9 cellular contexts compared by ENCODE assay signal in genomic region chr1:194693244-194693643, GRCh38.
"Had no signal": no experiment of that assay in that cellular context is flagged by ENCODE, and none has a peak within 500 bp of the region (broad histone marks: within the 10 kb centered on the region; RNA-seq: fewer than 3 reads in every experiment).

No MANE protein-coding gene starts in this region.

- FAIRE-seq: H54, HepG2 had no signal

- H3K27ac ChIP-seq: GM23248, HL-60, KMS-11 had no signal

- H2AFZ ChIP-seq: GM23248 had no signal

- ATAC-seq: HepG2 had no signal

- H3K4me3 ChIP-seq: GM23248 had no signal

- H3K4me2 ChIP-seq: KMS-11 had no signal

- DNase-seq: GM23248, GOT3, H9, HCEC 1CT, KBM-7 had no signal

- H3K9ac ChIP-seq: GM23248, KMS-11 had no signal
